8 cellular contexts compared by ENCODE assay signal in the genomic region with DNA sequence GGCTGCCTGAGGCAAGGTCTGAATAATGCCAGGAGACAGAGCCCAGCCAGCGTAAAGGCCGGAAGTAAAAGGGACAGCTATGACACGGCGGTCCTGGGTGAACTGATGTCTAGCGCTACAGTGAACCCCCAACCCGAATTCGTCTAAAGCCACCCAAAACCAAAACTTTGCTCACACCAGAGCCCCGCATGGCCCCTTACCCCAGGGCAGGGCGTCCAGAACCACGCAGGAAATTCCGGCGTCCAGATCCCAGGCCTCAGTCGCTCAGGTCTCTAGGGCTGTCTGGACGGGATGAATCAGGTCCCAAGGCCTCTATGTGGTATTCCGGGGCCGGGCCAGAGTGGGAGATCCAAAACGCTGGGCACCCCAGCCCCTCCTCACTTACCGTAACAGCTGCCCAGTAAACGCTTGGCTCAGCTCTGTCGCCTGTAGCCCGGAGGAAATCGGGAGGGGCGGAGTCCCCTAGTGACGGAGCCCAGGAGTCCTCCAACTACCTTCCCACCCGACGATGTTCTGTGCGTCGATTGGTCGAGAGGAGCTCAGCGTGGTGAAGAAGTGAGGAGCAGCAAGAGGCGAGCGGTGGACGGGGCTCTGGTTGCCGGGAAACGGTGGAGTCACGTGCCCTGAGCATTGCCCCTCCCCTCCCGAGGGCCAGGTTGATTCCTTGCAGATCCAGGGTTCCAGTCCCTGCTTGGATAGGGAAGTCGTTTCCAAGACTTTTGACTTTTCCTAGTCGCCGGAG. TPM values are rescaled to one million over a fixed set of nuclear protein-coding genes. Genes with fewer than 3 reads are reported as not detected.
DNase-seq lines count a peak whose midpoint lies in the region; ATAC-seq and TF ChIP-seq lines count a peak whose summit lies in the region.

A gene with protein sequence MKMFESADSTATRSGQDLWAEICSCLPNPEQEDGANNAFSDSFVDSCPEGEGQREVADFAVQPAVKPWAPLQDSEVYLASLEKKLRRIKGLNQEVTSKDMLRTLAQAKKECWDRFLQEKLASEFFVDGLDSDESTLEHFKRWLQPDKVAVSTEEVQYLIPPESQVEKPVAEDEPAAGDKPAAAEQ (minus strand): TSS at position 452 of the 742 bp plus-strand sequence. CDS start 2,027 bp downstream, outside the sequence.

- peak within 1 kb of the TSS; percentile 93 for H2AFZ ChIP-seq in OCI-LY3 (ENCODE audit: low read depth, low read length)

- peaks cover 26% of the 10 kb centered on the region for H3K4me1 ChIP-seq in OCI-LY3 (ENCODE audit: low read length)

- peaks cover 20% of the 10 kb centered on the region for H3K79me2 ChIP-seq in OCI-LY3 (ENCODE audit: low read length)

- H3K27ac Mint-ChIP-seq in endothelial cell (ENCODE audit: unreplicated experiment) (peak within 1 kb of the TSS; percentile 96), mesothelial cell of epicardium (peak within 1 kb of the TSS; percentile 97)

- peak within 1 kb of the TSS; percentile 92 for H3K4me3 ChIP-seq in OCI-LY3 (ENCODE audit: low read length)

- H3K9ac ChIP-seq in OCI-LY3 (ENCODE audit: low read length), result peak within 1 kb of the TSS; percentile 88

- H3K36me3 ChIP-seq in OCI-LY3 (replicated peaks; ENCODE audit: low read depth, low read length), result peaks cover 4% of the 10 kb centered on the region

- peaks cover 6% of the 10 kb centered on the region for H3K36me3 Mint-ChIP-seq in endothelial cell (ENCODE audit: low read depth, unreplicated experiment)
- peaks cover 12% of the 10 kb centered on the region for H3K36me3 Mint-ChIP-seq in mesothelial cell of epicardium

- peak within 1 kb of the TSS; percentile 97 for H3K4me3 Mint-ChIP-seq in endothelial cell (ENCODE audit: unreplicated experiment)
- H3K4me3 Mint-ChIP-seq in mesothelial cell of epicardium, result peak within 1 kb of the TSS; percentile 92

- H3K4me2 ChIP-seq in OCI-LY3 (ENCODE audit: low read length), result peak within 1 kb of the TSS; percentile 93

- peaks cover 2% of the 10 kb centered on the region for H3K27me3 Mint-ChIP-seq in endothelial cell (ENCODE audit: unreplicated experiment)
- H3K27me3 Mint-ChIP-seq in mesothelial cell of epicardium (ENCODE audit: low read depth), result no peaks in the 10 kb centered on the region

- H3K4me1 Mint-ChIP-seq in endothelial cell (ENCODE audit: unreplicated experiment) (peaks cover 20% of the 10 kb centered on the region), mesothelial cell of epicardium (peaks cover 23% of the 10 kb centered on the region)

- TF ChIP-seq CTCF in OCI-LY3 (IDR thresholded peaks at IDR 0.05; ENCODE audit: low read depth, low read length) (no peak), endothelial cell (IDR thresholded peaks at IDR 0.05; ENCODE audit: unreplicated experiment) (no peak), mesothelial cell of epicardium (IDR thresholded peaks at IDR 0.05; ENCODE audit: unreplicated experiment) (no peak)

- peak within 1 kb of the TSS; percentile 54 for H3K27ac ChIP-seq in OCI-LY3 (ENCODE audit: low read length)

- no peaks in the 10 kb centered on the region for H3K9me3 Mint-ChIP-seq in endothelial cell (ENCODE audit: unreplicated experiment)
- no peaks in the 10 kb centered on the region for H3K9me3 Mint-ChIP-seq in mesothelial cell of epicardium

- H3K9me3 ChIP-seq in OCI-LY3 (ENCODE audit: insufficient read depth, low read length), result no peaks in the 10 kb centered on the region

- no peaks in the 10 kb centered on the region for H3K27me3 ChIP-seq in OCI-LY3 (ENCODE audit: low read depth, low read length)

- ATAC-seq in GM21515 (IDR thresholded peaks at IDR 0.05; ENCODE audit: unreplicated experiment), result peak; percentile 94

- DNase-seq in D341Med (ENCODE audit: low spot score) (peak; percentile 96), HuH-7 (ENCODE audit: low spot score) (peak; percentile 90), endothelial cell (ENCODE audit: low spot score) (peak; percentile 91), mesothelial cell of epicardium (ENCODE audit: low spot score in 2 of 2, unreplicated experiment in 2 of 2) (peak; percentile 90 to 92)
- DNase-seq in activated CD8-positive, alpha-beta memory T cell treated with anti-CD3 and anti-CD28 coated beads, Interleukin-2, amount 50 U/mL, for 48 hours, result peak; percentile 94
- DNase-seq in stimulated activated CD8-positive, alpha-beta memory T cell treated with anti-CD3 and anti-CD28 coated beads, Interleukin-15, amount 100 ng/mL, for 48 hours (ENCODE audit: low read depth in 2 of 2), result peak; percentile 92 to 94

- H4K20me1 ChIP-seq in OCI-LY3 (ENCODE audit: insufficient read depth, low read length), result no peaks in the 10 kb centered on the region

RNA-seq across cellular contexts. Expression of the gene that starts here (rescaled TPM):
- total RNA-seq in endothelial cell (ENCODE audit: unreplicated experiment), result 40.4 TPM
- total RNA-seq in mesothelial cell of epicardium, result 27.2 to 30.1 TPM (median 28.8 TPM) in 3 replicates

Comparison
In these comparisons a context has a peak if more than half of its experiments do, and no peak if none do; other contexts are left out.
1. Peak in every context shown above with its lines: DNase-seq, ATAC-seq, H3K4me3 ChIP-seq and H3K27ac ChIP-seq.